In the genomic region with DNA sequence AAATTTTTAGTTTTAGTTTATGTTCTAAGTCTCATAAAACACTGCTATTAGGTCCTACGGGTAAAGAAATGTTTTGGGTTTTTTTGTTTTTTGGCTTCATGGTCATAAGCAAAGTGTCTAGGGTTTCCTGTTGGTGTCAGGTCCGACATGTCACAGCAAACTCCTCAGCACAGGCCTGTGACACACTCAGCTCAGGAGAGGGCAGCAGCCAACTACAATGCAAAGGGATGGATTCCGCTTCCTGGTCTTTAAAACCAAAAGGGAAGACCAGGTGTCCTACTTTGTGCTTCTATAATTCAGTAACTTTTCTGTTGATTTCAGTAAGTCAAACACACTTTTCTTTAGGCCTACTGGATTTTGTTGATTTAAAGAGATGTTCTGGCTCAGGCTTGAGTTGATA, we compare ENCODE assay signal across 1 cellular context.
TF ChIP-seq lines count a peak whose summit lies in the region.

No MANE protein-coding gene starts in this region.

TF ChIP-seq in GM23338, 12 proteins besides CTCF, POLR2A, EP300 and RAD21 (continued from another document):
- TF ChIP-seq, protein P1, sequence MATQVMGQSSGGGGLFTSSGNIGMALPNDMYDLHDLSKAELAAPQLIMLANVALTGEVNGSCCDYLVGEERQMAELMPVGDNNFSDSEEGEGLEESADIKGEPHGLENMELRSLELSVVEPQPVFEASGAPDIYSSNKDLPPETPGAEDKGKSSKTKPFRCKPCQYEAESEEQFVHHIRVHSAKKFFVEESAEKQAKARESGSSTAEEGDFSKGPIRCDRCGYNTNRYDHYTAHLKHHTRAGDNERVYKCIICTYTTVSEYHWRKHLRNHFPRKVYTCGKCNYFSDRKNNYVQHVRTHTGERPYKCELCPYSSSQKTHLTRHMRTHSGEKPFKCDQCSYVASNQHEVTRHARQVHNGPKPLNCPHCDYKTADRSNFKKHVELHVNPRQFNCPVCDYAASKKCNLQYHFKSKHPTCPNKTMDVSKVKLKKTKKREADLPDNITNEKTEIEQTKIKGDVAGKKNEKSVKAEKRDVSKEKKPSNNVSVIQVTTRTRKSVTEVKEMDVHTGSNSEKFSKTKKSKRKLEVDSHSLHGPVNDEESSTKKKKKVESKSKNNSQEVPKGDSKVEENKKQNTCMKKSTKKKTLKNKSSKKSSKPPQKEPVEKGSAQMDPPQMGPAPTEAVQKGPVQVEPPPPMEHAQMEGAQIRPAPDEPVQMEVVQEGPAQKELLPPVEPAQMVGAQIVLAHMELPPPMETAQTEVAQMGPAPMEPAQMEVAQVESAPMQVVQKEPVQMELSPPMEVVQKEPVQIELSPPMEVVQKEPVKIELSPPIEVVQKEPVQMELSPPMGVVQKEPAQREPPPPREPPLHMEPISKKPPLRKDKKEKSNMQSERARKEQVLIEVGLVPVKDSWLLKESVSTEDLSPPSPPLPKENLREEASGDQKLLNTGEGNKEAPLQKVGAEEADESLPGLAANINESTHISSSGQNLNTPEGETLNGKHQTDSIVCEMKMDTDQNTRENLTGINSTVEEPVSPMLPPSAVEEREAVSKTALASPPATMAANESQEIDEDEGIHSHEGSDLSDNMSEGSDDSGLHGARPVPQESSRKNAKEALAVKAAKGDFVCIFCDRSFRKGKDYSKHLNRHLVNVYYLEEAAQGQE (IDR thresholded peaks at IDR 0.05; ENCODE audit: unreplicated experiment): no peak
- TF ChIP-seq EZH2 (IDR thresholded peaks at IDR 0.05; ENCODE audit: low read depth, unreplicated experiment): no peak
